ENCODE assay signal across 8 cellular contexts in the genomic region with DNA sequence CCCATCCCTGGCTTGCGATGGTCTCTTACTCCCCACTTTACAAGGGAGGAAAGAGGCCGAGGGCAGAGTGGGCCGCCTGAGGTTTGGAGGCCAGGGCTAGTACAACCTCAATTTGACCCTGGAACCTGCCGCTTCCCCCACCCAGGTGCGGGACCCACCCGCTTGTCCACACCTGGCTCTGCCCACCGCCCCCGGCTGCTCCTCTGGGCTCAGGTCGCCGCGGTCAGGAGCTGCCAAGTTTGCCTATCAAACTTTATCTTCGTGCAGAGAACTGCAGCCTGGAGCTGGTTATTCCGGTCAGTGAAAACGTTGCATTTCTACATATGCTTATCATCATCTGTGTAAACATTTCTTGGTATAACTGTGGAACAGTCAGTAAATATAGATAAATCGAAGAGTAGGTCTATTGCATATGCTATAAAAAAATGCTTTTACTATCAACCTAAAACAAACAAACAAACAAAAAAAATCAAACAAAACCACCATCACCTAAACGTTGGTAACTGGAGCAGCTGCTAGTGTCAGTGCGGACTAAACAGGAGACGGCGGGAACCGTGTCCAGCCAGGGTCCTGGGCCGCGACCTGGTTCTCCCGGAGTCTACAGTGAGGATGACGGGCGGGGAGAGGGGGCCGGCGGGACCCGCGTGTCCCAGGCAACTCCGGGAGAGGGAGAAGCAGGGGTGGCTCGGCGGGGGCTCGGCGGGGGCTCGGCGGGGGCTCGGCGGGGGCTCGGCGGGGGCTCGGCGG. TPM values are rescaled to one million over a fixed set of nuclear protein-coding genes. Genes with fewer than 3 reads are reported as not detected.
DNase-seq lines count a peak whose midpoint lies in the region; ATAC-seq lines count a peak whose summit lies in the region.

No MANE protein-coding gene starts in this region.

- no peaks in the 10 kb centered on the region for H3K9me3 ChIP-seq in CD4-positive, CD25-positive, alpha-beta regulatory T cell (ENCODE audit: control insufficient read depth in 2 of 2, low read length in 2 of 2)

- H3K4me1 Mint-ChIP-seq in CD4-positive, CD25-positive, alpha-beta regulatory T cell, result peaks cover 22 to 40% (median 31%) of the 10 kb centered on the region in 4 donors
- H3K4me1 Mint-ChIP-seq in activated T-helper 17 cell treated with anti-CD3 and anti-CD28 coated beads, Interleukin-2, amount 50 U/mL, for 72 hours, result peaks cover 18% of the 10 kb centered on the region

- no peaks in the 10 kb centered on the region for H3K36me3 Mint-ChIP-seq in CD4-positive, CD25-positive, alpha-beta regulatory T cell
- peaks cover 6% of the 10 kb centered on the region for H3K36me3 Mint-ChIP-seq in activated T-helper 17 cell treated with anti-CD3 and anti-CD28 coated beads, Interleukin-2, amount 50 U/mL, for 72 hours (ENCODE audit: low read depth)

- H3K27me3 Mint-ChIP-seq in CD4-positive, CD25-positive, alpha-beta regulatory T cell, result peaks cover 4% of the 10 kb centered on the region
- H3K27me3 Mint-ChIP-seq in activated T-helper 17 cell treated with anti-CD3 and anti-CD28 coated beads, Interleukin-2, amount 50 U/mL, for 72 hours, result no peaks in the 10 kb centered on the region

- peak overlapping the region; percentile 94 to 99 (median 96) for H3K4me3 Mint-ChIP-seq in CD4-positive, CD25-positive, alpha-beta regulatory T cell
- H3K4me3 Mint-ChIP-seq in activated T-helper 17 cell treated with anti-CD3 and anti-CD28 coated beads, Interleukin-2, amount 50 U/mL, for 72 hours, result peak overlapping the region; percentile 93

- peak overlapping the region; percentile 95 to 98 (median 97) for H3K27ac Mint-ChIP-seq in CD4-positive, CD25-positive, alpha-beta regulatory T cell
- peak overlapping the region; percentile 89 for H3K27ac Mint-ChIP-seq in activated T-helper 17 cell treated with anti-CD3 and anti-CD28 coated beads, Interleukin-2, amount 50 U/mL, for 72 hours

- no peak for DNase-seq in CD4-positive, CD25-positive, alpha-beta regulatory T cell
- DNase-seq in HuH-7 (ENCODE audit: low spot score), result peak; percentile 56
- DNase-seq in left ventricle myocardium superior, result no peak
- DNase-seq in retina, result peak; percentile 53
- DNase-seq in NAMALWA (ENCODE audit: low spot score), result no peak
- no peak for DNase-seq in dedifferentiated amniotic fluid mesenchymal stem cell (ENCODE audit: extremely low spot score)

- H3K36me3 ChIP-seq in CD4-positive, CD25-positive, alpha-beta regulatory T cell (ENCODE audit: control insufficient read depth, insufficient read depth, low read length), result no peaks in the 10 kb centered on the region

- peaks cover 35% of the 10 kb centered on the region for H3K4me1 ChIP-seq in CD4-positive, CD25-positive, alpha-beta regulatory T cell (ENCODE audit: control insufficient read depth, insufficient read depth, low read length, poor library complexity, severe bottlenecking)

- H3K9me3 Mint-ChIP-seq in CD4-positive, CD25-positive, alpha-beta regulatory T cell, result peaks cover 0 to 2% (median 0%) of the 10 kb centered on the region in 7 donors
- H3K9me3 Mint-ChIP-seq in activated T-helper 17 cell treated with anti-CD3 and anti-CD28 coated beads, Interleukin-2, amount 50 U/mL, for 72 hours, result no peaks in the 10 kb centered on the region

- ATAC-seq in CD4-positive, CD25-positive, alpha-beta regulatory T cell (ENCODE audit: low read depth in 2 of 2), result no peak
- ATAC-seq in activated T-helper 17 cell treated with anti-CD3 and anti-CD28 coated beads, Interleukin-2, amount 50 U/mL, for 72 hours (replicated peaks), result peak; percentile 2
- ATAC-seq in left ventricle myocardium superior, result peak; percentile 27
- no peak for ATAC-seq in HG03442 (IDR thresholded peaks at IDR 0.05; ENCODE audit: unreplicated experiment)

- peak overlapping the region; percentile 60 for H3K4me3 ChIP-seq in CD4-positive, CD25-positive, alpha-beta regulatory T cell (ENCODE audit: low read depth, low read length)

- H3K27me3 ChIP-seq in CD4-positive, CD25-positive, alpha-beta regulatory T cell (ENCODE audit: control insufficient read depth, insufficient read depth, low read length), result no peaks in the 10 kb centered on the region

- H3K27ac ChIP-seq in CD4-positive, CD25-positive, alpha-beta regulatory T cell (ENCODE audit: insufficient read depth, low read length, poor library complexity, severe bottlenecking), result no peak overlapping the region

- intact Hi-C loops in left ventricle myocardium superior (cut with micrococcal nuclease), result loop anchor here (10.0 kb wide), 1 partner anchor 61 kb away; no protein-coding TSS in a partner anchor

RNA-seq across cellular contexts. Expression of a gene that starts 0.9 kb away (rescaled TPM):
- total RNA-seq in CD4-positive, CD25-positive, alpha-beta regulatory T cell, result 52.9 TPM
- polyA plus RNA-seq in CD4-positive, CD25-positive, alpha-beta regulatory T cell, result 1 to 10 TPM; 2.8 to 7.2 (median 4.7) TPM
- total RNA-seq in activated T-helper 17 cell treated with anti-CD3 and anti-CD28 coated beads, Interleukin-2, amount 50 U/mL, for 72 hours, result 10 to 100 TPM; 22.7 to 32.0 TPM
- total RNA-seq in left ventricle myocardium superior, result 13.6 TPM

Comparison
In these comparisons a context has a peak if more than half of its experiments do, and no peak if none do; other contexts are left out.
1. ATAC-seq: peak in activated T-helper 17 cell treated with anti-CD3 and anti-CD28 coated beads, Interleukin-2, amount 50 U/mL, for 72 hours (single experiment) and left ventricle myocardium superior (single experiment); none in CD4-positive, CD25-positive, alpha-beta regulatory T cell (0 of 2) and HG03442 (single experiment).
2. DNase-seq: peak in HuH-7 (single experiment) and retina (single experiment); none in CD4-positive, CD25-positive, alpha-beta regulatory T cell (0 of 3), left ventricle myocardium superior (single experiment), NAMALWA (single experiment) and dedifferentiated amniotic fluid mesenchymal stem cell (single experiment).